ENCODE assay signal across 8 cellular contexts in genomic region chr9:98315551-98316060, GRCh38.
DNase-seq lines count a peak whose midpoint lies in the region; ATAC-seq and TF ChIP-seq lines count a peak whose summit lies in the region.

No MANE protein-coding gene starts in this region.

- H3K4me2 ChIP-seq in fibroblast of lung (ENCODE audit: extremely low read depth, insufficient read depth, low read length), result no peak overlapping the region

- peak; percentile 96 for TF ChIP-seq CTCF in LNCaP clone FGC (IDR thresholded peaks at IDR 0.05; ENCODE audit: control insufficient read depth, extremely low read depth, insufficient read depth)
- peak; percentile 76 to 93 (median 84) for TF ChIP-seq CTCF in Peyer's patch (IDR thresholded peaks at IDR 0.05)
- peak; percentile 95 to 97 for TF ChIP-seq CTCF in fibroblast of lung (conservative IDR thresholded peaks at IDR 0.05 in 1 of 2, IDR thresholded peaks at IDR 0.05 in 1 of 2; ENCODE audit: low read depth in 1 of 2, low read length in 2 of 2)
- TF ChIP-seq CTCF in nephron progenitor cell (IDR thresholded peaks at IDR 0.05), result peak; percentile 92

- H3K4me1 ChIP-seq in Peyer's patch (no peaks in the 10 kb centered on the region), fibroblast of lung (ENCODE audit: control insufficient read depth, extremely low read depth, insufficient read depth, low read length) (peaks cover 2% of the 10 kb centered on the region)

- H3K36me3 ChIP-seq in Peyer's patch (no peaks in the 10 kb centered on the region), fibroblast of lung (ENCODE audit: control insufficient read depth, insufficient read depth, low read length) (no peaks in the 10 kb centered on the region)

- TF ChIP-seq POLR2A in Peyer's patch (IDR thresholded peaks at IDR 0.05), result no peak

- no peak overlapping the region for H3K9ac ChIP-seq in fibroblast of lung (ENCODE audit: insufficient read depth, low read length)

- H3K4me1 Mint-ChIP-seq in nephron progenitor cell, result no peaks in the 10 kb centered on the region

- H3K9me3 ChIP-seq in Peyer's patch (no peaks in the 10 kb centered on the region), fibroblast of lung (ENCODE audit: control insufficient read depth, insufficient read depth, low read depth, low read length) (no peaks in the 10 kb centered on the region)

- H3K4me3 ChIP-seq in LNCaP clone FGC (ENCODE audit: low read depth, low read length), result no peak overlapping the region
- no peak overlapping the region for H3K4me3 ChIP-seq in Peyer's patch
- H3K4me3 ChIP-seq in fibroblast of lung (replicated peaks in 1 of 4; ENCODE audit: control extremely low read depth in 1 of 4, insufficient read depth in 1 of 4, low read depth in 3 of 4, low read length in 4 of 4), result no peak overlapping the region

- no peak overlapping the region for H3K27ac Mint-ChIP-seq in nephron progenitor cell

- H3K79me2 ChIP-seq in fibroblast of lung (ENCODE audit: control insufficient read depth, insufficient read depth, low read length), result no peaks in the 10 kb centered on the region

- H3K4me3 Mint-ChIP-seq in nephron progenitor cell, result no peak overlapping the region

- H3K9me3 Mint-ChIP-seq in nephron progenitor cell, result peaks cover 3% of the 10 kb centered on the region

- DNase-seq in COLO829 (ENCODE audit: low spot score) (peak; percentile 92), LNCaP clone FGC (ENCODE audit: low read depth) (peak; percentile 43), Peyer's patch (peak; percentile 78 to 91 (median 87)), fibroblast of lung (ENCODE audit: low read depth in 2 of 2) (peak; percentile 69 to 86), nephron progenitor cell (peak; percentile 94)
- peak; percentile 70 for DNase-seq in activated T-cell treated with anti-CD3 and anti-CD28 coated beads, Interleukin-2, amount 50 U/mL, for 1 hour
- peak; percentile 56 for DNase-seq in stimulated activated naive CD4-positive, alpha-beta T cell treated with Interleukin-2 at 50 U/mL for 16 hours (lab: John Stamatoyannopoulos, UW)

- ATAC-seq in GM21528 (IDR thresholded peaks at IDR 0.05; ENCODE audit: low FRiP score, unreplicated experiment), result peak; percentile 68

- H3K27me3 Mint-ChIP-seq in nephron progenitor cell (ENCODE audit: low read depth, poor library complexity), result peaks cover 26% of the 10 kb centered on the region

- H3K27ac ChIP-seq in Peyer's patch, result no peak overlapping the region
- no peak overlapping the region for H3K27ac ChIP-seq in fibroblast of lung (ENCODE audit: insufficient read depth, low read length)

- H2AFZ ChIP-seq in fibroblast of lung (ENCODE audit: low read length), result no peak overlapping the region

- H3K27me3 ChIP-seq in Peyer's patch (no peaks in the 10 kb centered on the region), fibroblast of lung (ENCODE audit: control insufficient read depth, insufficient read depth, low read length) (no peaks in the 10 kb centered on the region)

- no peaks in the 10 kb centered on the region for H3K36me3 Mint-ChIP-seq in nephron progenitor cell (ENCODE audit: low read depth)

- no peaks in the 10 kb centered on the region for H4K20me1 ChIP-seq in fibroblast of lung (ENCODE audit: control insufficient read depth, extremely low read depth, insufficient read depth, low read length)

Comparison
In these comparisons a context has a peak if more than half of its experiments do, and no peak if none do; other contexts are left out.
1. DNase-seq: peak in every context shown above with its lines; median percentile 94 in nephron progenitor cell; 92 in COLO829; 87 in Peyer's patch; 78 in fibroblast of lung; 70 in activated T-cell treated with anti-CD3 and anti-CD28 coated beads, Interleukin-2, amount 50 U/mL, for 1 hour; 56 in stimulated activated naive CD4-positive, alpha-beta T cell treated with Interleukin-2 at 50 U/mL for 16 hours; 43 in LNCaP clone FGC.